ENCODE assay signal across 36 cellular contexts in genomic region chr5:113538313-113538712, GRCh38.
"Had no signal": no experiment of that assay in that cellular context is flagged by ENCODE, and none has a peak within 500 bp of the region (broad histone marks: within the 10 kb centered on the region; RNA-seq: fewer than 3 reads in every experiment).

No MANE protein-coding gene starts in this region.

- H3K4me1 ChIP-seq: adrenal gland, body of pancreas, breast epithelium had no signal

- H3K4me3 Mint-ChIP-seq: activated B cell treated with CpG ODN at 0.5 μM for 24 hours; activated CD4-positive, alpha-beta memory T cell treated with anti-CD3 and anti-CD28 coated beads for 36 hours; activated CD4-positive, alpha-beta T cell treated with anti-CD3 and anti-CD28 coated beads, Interleukin-2, amount 10 ng/mL, durations not matched to agents 7 days and 5 days; activated CD8-positive, alpha-beta T cell treated with anti-CD3 and anti-CD28 coated beads for 36 hours; activated naive CD4-positive, alpha-beta T cell treated with anti-CD3 and anti-CD28 coated beads for 36 hours; activated naive CD8-positive, alpha-beta T cell treated with anti-CD3 and anti-CD28 coated beads for 36 hours; activated T-cell treated with anti-CD3 and anti-CD28 coated beads, Interleukin-2, amount 50 U/mL, for 4 hours; activated T-cell treated with anti-CD3 and anti-CD28 coated beads, Interleukin-2, amount 50 U/mL, for 72 hours; activated T-helper 1 cell treated with anti-CD3 and anti-CD28 coated beads, Interleukin-12 subunit alpha, Interleukin-12 subunit beta, Interleukin-2, Interleukin-4 antibody, amounts not matched to agents 30 ng/mL and 10 ng/mL and 1 ng/mL, durations not matched to agents 14 hours and 24 hours and 36 hours; activated T-helper 17 cell treated with anti-CD3 and anti-CD28 coated beads, Interleukin-2, amount 50 U/mL, for 72 hours; T-helper 1 cell treated with Interleukin-12 subunit alpha and Interleukin-12 subunit beta and Interleukin-4 antibody, amounts not matched to agents 30 μg/mL and 1 μg/mL, for 36 hours; T-helper 2 cell treated with Interferon-gamma antibody and Interleukin-4, amounts not matched to agents 5 μg/mL and 100 μg/mL, for 36 hours had no signal

- H3K4me3 ChIP-seq: adrenal gland, body of pancreas, breast epithelium had no signal

- FAIRE-seq: astrocyte, TTC549 had no signal

- H3K4me1 Mint-ChIP-seq: activated T-helper 17 cell treated with anti-CD3 and anti-CD28 coated beads, Interleukin-2, amount 50 U/mL, for 72 hours had no signal

- H3K27me3 ChIP-seq: adrenal gland, body of pancreas, brain microvascular endothelial cell, breast epithelium had no signal

- DNase-seq: activated B cell treated with CpG ODN at 0.5 μM for 24 hours; activated CD4-positive, alpha-beta memory T cell treated with anti-CD3 and anti-CD28 coated beads for 36 hours; activated CD4-positive, alpha-beta T cell treated with anti-CD3 and anti-CD28 coated beads for 48 hours; activated CD4-positive, alpha-beta T cell treated with anti-CD3 and anti-CD28 coated beads, Interleukin-2, amount 10 ng/mL, durations not matched to agents 7 days and 5 days; activated CD4-positive, alpha-beta T cell treated with anti-CD3 and anti-CD28 coated beads, Interleukin-2, amount 50 U/mL, for 4 hours; activated CD4-positive, CD25-positive, alpha-beta regulatory T cell treated with anti-CD3 and anti-CD28 coated beads, Interleukin-2, amount 50 U/mL, for 72 hours; activated CD8-positive, alpha-beta memory T cell treated with anti-CD3 and anti-CD28 coated beads, Interleukin-2, amount 50 U/mL, for 4 hours; activated CD8-positive, alpha-beta T cell treated with anti-CD3 and anti-CD28 coated beads for 36 hours; activated effector memory CD4-positive, alpha-beta T cell treated with anti-CD3 and anti-CD28 coated beads, Interleukin-2, amount 50 U/mL, for 16 hours; activated gamma-delta T cell treated with Interleukin-2 at 50 U/mL for 16 hours; activated naive CD4-positive, alpha-beta T cell; activated naive CD4-positive, alpha-beta T cell treated with anti-CD3 and anti-CD28 coated beads for 36 hours; activated naive CD4-positive, alpha-beta T cell treated with anti-CD3 and anti-CD28 coated beads, Interleukin-2, amount 50 U/mL, for 16 hours; activated naive CD8-positive, alpha-beta T cell treated with anti-CD3 and anti-CD28 coated beads for 36 hours; activated T-cell treated with anti-CD3 and anti-CD28 coated beads for 4 hours; activated T-cell treated with anti-CD3 and anti-CD28 coated beads, Interleukin-2, amount 50 U/mL, for 1 hour; activated T-cell treated with anti-CD3 and anti-CD28 coated beads, Interleukin-2, amount 50 U/mL, for 4 hours; activated T-cell treated with anti-CD3 and anti-CD28 coated beads, Interleukin-2, amount 50 U/mL, for 72 hours; adrenal gland; amniotic stem cell; aorta; body of pancreas; brain microvascular endothelial cell; central memory CD4-positive, alpha-beta T cell; T-helper 1 cell; T-helper 2 cell; T-helper 9 cell had no signal

- H3K9me3 Mint-ChIP-seq: activated B cell treated with CpG ODN at 0.5 μM for 24 hours; activated CD4-positive, alpha-beta memory T cell treated with anti-CD3 and anti-CD28 coated beads for 36 hours; activated CD4-positive, alpha-beta T cell treated with anti-CD3 and anti-CD28 coated beads, Interleukin-2, amount 10 ng/mL, durations not matched to agents 7 days and 5 days; activated CD8-positive, alpha-beta T cell treated with anti-CD3 and anti-CD28 coated beads for 36 hours; activated naive CD4-positive, alpha-beta T cell treated with anti-CD3 and anti-CD28 coated beads for 36 hours; activated naive CD4-positive, alpha-beta T cell treated with anti-CD3 and anti-CD28 coated beads, Interleukin-2, amount 50 U/mL, for 72 hours; activated naive CD8-positive, alpha-beta T cell treated with anti-CD3 and anti-CD28 coated beads for 36 hours; activated T-cell treated with anti-CD3 and anti-CD28 coated beads, Interleukin-2, amount 50 U/mL, for 4 hours; activated T-cell treated with anti-CD3 and anti-CD28 coated beads, Interleukin-2, amount 50 U/mL, for 72 hours; activated T-helper 1 cell treated with anti-CD3 and anti-CD28 coated beads, Interleukin-12 subunit alpha, Interleukin-12 subunit beta, Interleukin-2, Interleukin-4 antibody, amounts not matched to agents 30 ng/mL and 10 ng/mL and 1 ng/mL, durations not matched to agents 14 hours and 24 hours and 36 hours; activated T-helper 17 cell treated with anti-CD3 and anti-CD28 coated beads, Interleukin-2, amount 50 U/mL, for 72 hours; T-helper 1 cell treated with Interleukin-12 subunit alpha and Interleukin-12 subunit beta and Interleukin-4 antibody, amounts not matched to agents 30 μg/mL and 1 μg/mL, for 36 hours; T-helper 2 cell treated with Interferon-gamma antibody and Interleukin-4, amounts not matched to agents 5 μg/mL and 100 μg/mL, for 36 hours had no signal

- H3K9me3 ChIP-seq: adrenal gland, body of pancreas, breast epithelium had no signal

- H3K27ac ChIP-seq: adrenal gland, body of pancreas, brain microvascular endothelial cell, breast epithelium, VCaP had no signal

- ATAC-seq: activated CD8-positive, alpha-beta T cell treated with anti-CD3 and anti-CD28 coated beads for 36 hours; activated naive CD4-positive, alpha-beta T cell treated with anti-CD3 and anti-CD28 coated beads, Interleukin-2, amount 50 U/mL, for 72 hours; activated T-cell treated with anti-CD3 and anti-CD28 coated beads, Interleukin-2, amount 50 U/mL, for 4 hours; activated T-cell treated with anti-CD3 and anti-CD28 coated beads, Interleukin-2, amount 50 U/mL, for 72 hours; activated T-helper 17 cell treated with anti-CD3 and anti-CD28 coated beads, Interleukin-2, amount 50 U/mL, for 72 hours; body of pancreas had no signal

- H3K27me3 Mint-ChIP-seq: activated B cell treated with CpG ODN at 0.5 μM for 24 hours; activated CD4-positive, alpha-beta memory T cell treated with anti-CD3 and anti-CD28 coated beads for 36 hours; activated CD4-positive, alpha-beta T cell treated with anti-CD3 and anti-CD28 coated beads, Interleukin-2, amount 10 ng/mL, durations not matched to agents 7 days and 5 days; activated CD8-positive, alpha-beta T cell treated with anti-CD3 and anti-CD28 coated beads for 36 hours; activated naive CD8-positive, alpha-beta T cell treated with anti-CD3 and anti-CD28 coated beads for 36 hours; activated T-helper 17 cell treated with anti-CD3 and anti-CD28 coated beads, Interleukin-2, amount 50 U/mL, for 72 hours had no signal

- H3K27ac Mint-ChIP-seq: activated B cell treated with CpG ODN at 0.5 μM for 24 hours; activated CD4-positive, alpha-beta memory T cell treated with anti-CD3 and anti-CD28 coated beads for 36 hours; activated CD4-positive, alpha-beta T cell treated with anti-CD3 and anti-CD28 coated beads, Interleukin-2, amount 10 ng/mL, durations not matched to agents 7 days and 5 days; activated CD8-positive, alpha-beta T cell treated with anti-CD3 and anti-CD28 coated beads for 36 hours; activated naive CD4-positive, alpha-beta T cell treated with anti-CD3 and anti-CD28 coated beads for 36 hours; activated naive CD4-positive, alpha-beta T cell treated with anti-CD3 and anti-CD28 coated beads, Interleukin-2, amount 50 U/mL, for 72 hours; activated naive CD8-positive, alpha-beta T cell treated with anti-CD3 and anti-CD28 coated beads for 36 hours; activated T-helper 1 cell treated with anti-CD3 and anti-CD28 coated beads, Interleukin-12 subunit alpha, Interleukin-12 subunit beta, Interleukin-2, Interleukin-4 antibody, amounts not matched to agents 30 ng/mL and 10 ng/mL and 1 ng/mL, durations not matched to agents 14 hours and 24 hours and 36 hours; activated T-helper 17 cell treated with anti-CD3 and anti-CD28 coated beads, Interleukin-2, amount 50 U/mL, for 72 hours; T-helper 1 cell treated with Interleukin-12 subunit alpha and Interleukin-12 subunit beta and Interleukin-4 antibody, amounts not matched to agents 30 μg/mL and 1 μg/mL, for 36 hours; T-helper 2 cell treated with Interferon-gamma antibody and Interleukin-4, amounts not matched to agents 5 μg/mL and 100 μg/mL, for 36 hours had no signal
